Comparison of ENCODE assay signal across 10 cellular contexts in genomic region chr18:7617738-7618422, GRCh38. TPM values are rescaled to one million over a fixed set of nuclear protein-coding genes. Genes with fewer than 3 reads are reported as not detected.
DNase-seq lines count a peak whose midpoint lies in the region; ATAC-seq and TF ChIP-seq lines count a peak whose summit lies in the region.
"Had no signal": no experiment of that assay in that cellular context is flagged by ENCODE, and none has a peak within 500 bp of the region (broad histone marks: within the 10 kb centered on the region; RNA-seq: fewer than 3 reads in every experiment).

No MANE protein-coding gene starts in this region.

- no peak overlapping the region for H4K5ac ChIP-seq in mesendoderm (ENCODE audit: low read length)

- no peaks in the 10 kb centered on the region for H3K9me3 ChIP-seq in transverse colon
- H3K9me3 ChIP-seq: adrenal gland had no signal

- no peak overlapping the region for H3K4me3 ChIP-seq in epithelial cell of esophagus (ENCODE audit: low read length)
- H3K4me3 ChIP-seq in mesendoderm (ENCODE audit: low read length) = no peak overlapping the region
- no peak overlapping the region for H3K4me3 ChIP-seq in transverse colon
- H3K4me3 ChIP-seq: adrenal gland, K562 had no signal

- ATAC-seq in GM18519 (IDR thresholded peaks at IDR 0.05; ENCODE audit: low FRiP score, unreplicated experiment) = no peak
- ATAC-seq: activated CD4-positive, CD25-positive, alpha-beta regulatory T cell treated with anti-CD3 and anti-CD28 coated beads, Interleukin-2, amount 50 U/mL, for 24 hours; K562 had no signal

- H3K27ac ChIP-seq in mesendoderm (ENCODE audit: low read depth, low read length) = no peak overlapping the region
- peak overlapping the region; percentile 20 to 63 (median 46) for H3K27ac ChIP-seq in transverse colon
- H3K27ac ChIP-seq: adrenal gland had no signal

- no peak overlapping the region for H2BK5ac ChIP-seq in mesendoderm (ENCODE audit: low read length)

- H3K4me1 ChIP-seq in mesendoderm (ENCODE audit: control insufficient read depth, low read depth, low read length) (peaks cover 8% of the 10 kb centered on the region), transverse colon (peaks cover 0 to 26% (median 10%) of the 10 kb centered on the region in 4 donors)
- H3K4me1 ChIP-seq: adrenal gland had no signal

- peaks cover 17% of the 10 kb centered on the region for H3K79me1 ChIP-seq in mesendoderm (ENCODE audit: low read length)

- H3K4ac ChIP-seq in mesendoderm (ENCODE audit: low read depth, low read length) = no peak overlapping the region

- H2BK15ac ChIP-seq in mesendoderm (replicated peaks; ENCODE audit: low read depth) = no peak overlapping the region

- no peak for TF ChIP-seq CTCF in epithelial cell of esophagus (IDR thresholded peaks at IDR 0.05; ENCODE audit: insufficient read depth, low read depth, low read length, missing control alignments)
- TF ChIP-seq CTCF in transverse colon (IDR thresholded peaks at IDR 0.05) = no peak

- no peak for TF ChIP-seq POLR2A in transverse colon (IDR thresholded peaks at IDR 0.05)

- TF ChIP-seq EP300 in transverse colon (IDR thresholded peaks at IDR 0.05; ENCODE audit: low read depth) = no peak

- H3K56ac ChIP-seq in mesendoderm (ENCODE audit: low read length) = no peak overlapping the region

- no peaks in the 10 kb centered on the region for H3K27me3 ChIP-seq in mesendoderm (ENCODE audit: insufficient read depth, low read length, poor library complexity)
- H3K27me3 ChIP-seq in transverse colon = no peaks in the 10 kb centered on the region
- H3K27me3 ChIP-seq: adrenal gland had no signal

- H4K8ac ChIP-seq in mesendoderm (ENCODE audit: low read depth, low read length) = no peak overlapping the region

- H3K9ac ChIP-seq in mesendoderm (ENCODE audit: low read length) = no peak overlapping the region

- no CpG with 5 or more reads among the region's 7 CpGs for WGBS in mesendoderm (ENCODE audit: extremely low coverage, insufficient coverage, low lambda C conversion rate)
- WGBS in transverse colon (ENCODE audit: low coverage in 1 of 2), 2 donors = 29 to 31% methylated on average over 2 to 7 of the region's 7 CpGs

- peaks cover 1% of the 10 kb centered on the region for H3K79me2 ChIP-seq in mesendoderm (ENCODE audit: control insufficient read depth, insufficient read depth, low read length)

- H3K18ac ChIP-seq in mesendoderm (ENCODE audit: low read length) = no peak overlapping the region

- intact Hi-C loops in transverse colon (cut with DNase I; ENCODE audit: low total_unique reads) = no loop called here

- no peak overlapping the region for H2BK120ac ChIP-seq in mesendoderm (ENCODE audit: low read depth, low read length)

- DNase-seq in HT1080 (ENCODE audit: low read depth) = peak; percentile 64
- DNase-seq in epithelial cell of esophagus (ENCODE audit: low read depth) = peak; percentile 51
- DNase-seq in mesendoderm = peak; percentile 74
- peak; percentile 41 for DNase-seq in transverse colon
- DNase-seq in DMS114 treated with DMSO at 0.1 percent for 48 hours (lab: John Stamatoyannopoulos, UW; ENCODE audit: unreplicated experiment) = no peak
- no peak for DNase-seq in NCI-H2227 treated with DMSO at 0.1 percent for 48 hours (lab: John Stamatoyannopoulos, UW)

- no peak overlapping the region for H3K23ac ChIP-seq in mesendoderm (ENCODE audit: low read length)

- H3K36me3 ChIP-seq in mesendoderm (ENCODE audit: control insufficient read depth, insufficient read depth, low read length) (no peaks in the 10 kb centered on the region), transverse colon (no peaks in the 10 kb centered on the region)
- H3K36me3 ChIP-seq: adrenal gland had no signal

- no peak overlapping the region for H3K4me2 ChIP-seq in mesendoderm (ENCODE audit: low read length)

- in situ Hi-C loops in transverse colon (cut with MboI; ENCODE audit: low pct_ligation_motif_present in 1 of 4, low pct_unique_long_range_greater_than_20kb in 1 of 4, low sequenced_read_pairs in 3 of 4) = no loop called here

- no peak overlapping the region for H2AK5ac ChIP-seq in mesendoderm (ENCODE audit: low read length)

RNA-seq across cellular contexts. Expression of gene PTPRM, which starts 50.8 kb away (rescaled TPM):
- total RNA-seq in HT1080 (2014; rRNA removed; shearing (Covaris generic)) = 28.8 and 31.0 TPM in 2 replicates
- polyA plus RNA-seq in HT1080 (2015; cell fraction: cytosol; rRNA removed) = 30.3 and 32.4 TPM in 2 replicates
- polyA plus RNA-seq in HT1080 (2015; cell fraction: nucleus; rRNA removed) = 84.0 and 92.1 TPM in 2 replicates
- 11.5 TPM for polyA plus RNA-seq in mesendoderm (2013, experiment 1 of 2)
- 10.8 TPM for polyA plus RNA-seq in mesendoderm (2013, experiment 2 of 2)
- 10 to 100 TPM; 22.5 to 92.5 (median 39.2) TPM for total RNA-seq in transverse colon

Comparison
In these comparisons a context has a peak if more than half of its experiments do, and no peak if none do; other contexts are left out.
1. DNase-seq: peak in HT1080 (single experiment), epithelial cell of esophagus (single experiment), mesendoderm (single experiment) and transverse colon (single experiment); none in DMS114 treated with DMSO at 0.1 percent for 48 hours (single experiment) and NCI-H2227 treated with DMSO at 0.1 percent for 48 hours (single experiment).